ENCODE assay signal across 8 cellular contexts in genomic region chr10:80204801-80205477, GRCh38. TPM values are rescaled to one million over a fixed set of nuclear protein-coding genes. Genes with fewer than 3 reads are reported as not detected.
DNase-seq lines count a peak whose midpoint lies in the region; ATAC-seq lines count a peak whose summit lies in the region.

No MANE protein-coding gene starts in this region.

- peak overlapping the region; percentile 85 to 97 (median 92) for H3K27ac Mint-ChIP-seq in CD8-positive, alpha-beta memory T cell
- H3K27ac Mint-ChIP-seq in natural killer cell treated with Interleukin-12 subunit alpha and Interleukin-12 subunit beta and Interleukin-15 and Interleukin-18, amount 100 ng/mL, for 72 hours, result peak overlapping the region; percentile 96 to 97

- H3K27me3 ChIP-seq in CD8-positive, alpha-beta memory T cell (ENCODE audit: insufficient read depth, low read length, poor library complexity, severe bottlenecking), result no peaks in the 10 kb centered on the region

- peak overlapping the region; percentile 74 for H3K27ac ChIP-seq in CD8-positive, alpha-beta memory T cell (ENCODE audit: low read depth, low read length)

- H3K4me3 ChIP-seq in CD8-positive, alpha-beta memory T cell (ENCODE audit: low read length), result peak overlapping the region; percentile 80

- H3K36me3 ChIP-seq in CD8-positive, alpha-beta memory T cell (ENCODE audit: insufficient read depth, low read length), result no peaks in the 10 kb centered on the region

- CTCF ChIA-PET in CD8-positive, alpha-beta memory T cell (lab: Charles Lee), result interaction anchor here (1.0 to 4.9 kb wide), 10 partner anchors 10 to 61 kb away, joined by 3 to 50 read pairs (median 6); no protein-coding TSS in a partner anchor

- no peaks in the 10 kb centered on the region for H3K27me3 Mint-ChIP-seq in CD8-positive, alpha-beta memory T cell
- no peaks in the 10 kb centered on the region for H3K27me3 Mint-ChIP-seq in natural killer cell treated with Interleukin-12 subunit alpha and Interleukin-12 subunit beta and Interleukin-15 and Interleukin-18, amount 100 ng/mL, for 72 hours

- H3K4me1 Mint-ChIP-seq in CD8-positive, alpha-beta memory T cell, result peaks cover 54 to 63% (median 62%) of the 10 kb centered on the region in 3 donors
- peaks cover 44 to 46% of the 10 kb centered on the region in 2 donors for H3K4me1 Mint-ChIP-seq in natural killer cell treated with Interleukin-12 subunit alpha and Interleukin-12 subunit beta and Interleukin-15 and Interleukin-18, amount 100 ng/mL, for 72 hours (ENCODE audit: low read depth in 2 of 2)

- H3K9me3 Mint-ChIP-seq in CD8-positive, alpha-beta memory T cell, result no peaks in the 10 kb centered on the region
- no peaks in the 10 kb centered on the region for H3K9me3 Mint-ChIP-seq in natural killer cell treated with Interleukin-12 subunit alpha and Interleukin-12 subunit beta and Interleukin-15 and Interleukin-18, amount 100 ng/mL, for 72 hours

- H3K9me3 ChIP-seq in CD8-positive, alpha-beta memory T cell (ENCODE audit: low read length), result no peaks in the 10 kb centered on the region

- POLR2A ChIA-PET in CD8-positive, alpha-beta memory T cell (lab: Charles Lee), result interaction anchor here (1.0 to 5.2 kb wide), 4 partner anchors 13 to 20 kb away, joined by 3 to 66 read pairs (median 4); no protein-coding TSS in a partner anchor

- DNase-seq in CD8-positive, alpha-beta memory T cell, result peak in 4 of 5 donors; percentile 39 to 74 (median 70)
- no peak for DNase-seq in natural killer cell treated with Interleukin-12 subunit alpha and Interleukin-12 subunit beta and Interleukin-15 and Interleukin-18, amount 100 ng/mL, for 72 hours (ENCODE audit: low spot score)
- DNase-seq in SIG-M5 (lab: John Stamatoyannopoulos, UW) (no peak), NCI-H1694 (lab: John Stamatoyannopoulos, UW) (no peak)

- ATAC-seq in GM19467 (IDR thresholded peaks at IDR 0.05; ENCODE audit: unreplicated experiment), result peak; percentile 31
- ATAC-seq in HG03520 (IDR thresholded peaks at IDR 0.05; ENCODE audit: unreplicated experiment), result peak; percentile 37
- ATAC-seq in activated CD4-positive, CD25-positive, alpha-beta regulatory T cell treated with anti-CD3 and anti-CD28 coated beads, Interleukin-2, amount 50 U/mL, for 24 hours, result peak; percentile 21 to 29
- peak; percentile 28 for ATAC-seq in esophagus mucosa
- ATAC-seq in natural killer cell treated with Interleukin-12 subunit alpha and Interleukin-12 subunit beta and Interleukin-15 and Interleukin-18, amount 100 ng/mL, for 72 hours, result peak; percentile 73 to 74

- peaks cover 0 to 28% (median 7%) of the 10 kb centered on the region in 3 donors for H3K36me3 Mint-ChIP-seq in CD8-positive, alpha-beta memory T cell
- H3K36me3 Mint-ChIP-seq in natural killer cell treated with Interleukin-12 subunit alpha and Interleukin-12 subunit beta and Interleukin-15 and Interleukin-18, amount 100 ng/mL, for 72 hours, result no peaks in the 10 kb centered on the region

- peaks cover 57% of the 10 kb centered on the region for H3K4me1 ChIP-seq in CD8-positive, alpha-beta memory T cell (ENCODE audit: insufficient read depth, low read length)

- H3K4me3 Mint-ChIP-seq in CD8-positive, alpha-beta memory T cell, result peak overlapping the region; percentile 82 to 97 (median 94)
- peak overlapping the region; percentile 90 for H3K4me3 Mint-ChIP-seq in natural killer cell treated with Interleukin-12 subunit alpha and Interleukin-12 subunit beta and Interleukin-15 and Interleukin-18, amount 100 ng/mL, for 72 hours

RNA-seq across cellular contexts. Expression of gene ANXA11, which starts 0.4 kb away (rescaled TPM):
- 100 to 1,000 TPM; 211 to 217 TPM for total RNA-seq in CD8-positive, alpha-beta memory T cell
- 292 TPM for polyA plus RNA-seq in CD8-positive, alpha-beta memory T cell
- total RNA-seq in esophagus mucosa, result 261 TPM
- 100 to 1,000 TPM; 134 to 166 TPM for total RNA-seq in natural killer cell treated with Interleukin-12 subunit alpha and Interleukin-12 subunit beta and Interleukin-15 and Interleukin-18, amount 100 ng/mL, for 72 hours

Comparison
In these comparisons a context has a peak if more than half of its experiments do, and no peak if none do; other contexts are left out.
1. DNase-seq: peak in CD8-positive, alpha-beta memory T cell (4 of 5); none in natural killer cell treated with Interleukin-12 subunit alpha and Interleukin-12 subunit beta and Interleukin-15 and Interleukin-18, amount 100 ng/mL, for 72 hours (single experiment), SIG-M5 (single experiment) and NCI-H1694 (single experiment).
2. Peak in every context shown above with its lines, with median percentiles within 50 percentile points of each other: ATAC-seq.